1 cellular context compared by ENCODE assay signal in the genomic region with DNA sequence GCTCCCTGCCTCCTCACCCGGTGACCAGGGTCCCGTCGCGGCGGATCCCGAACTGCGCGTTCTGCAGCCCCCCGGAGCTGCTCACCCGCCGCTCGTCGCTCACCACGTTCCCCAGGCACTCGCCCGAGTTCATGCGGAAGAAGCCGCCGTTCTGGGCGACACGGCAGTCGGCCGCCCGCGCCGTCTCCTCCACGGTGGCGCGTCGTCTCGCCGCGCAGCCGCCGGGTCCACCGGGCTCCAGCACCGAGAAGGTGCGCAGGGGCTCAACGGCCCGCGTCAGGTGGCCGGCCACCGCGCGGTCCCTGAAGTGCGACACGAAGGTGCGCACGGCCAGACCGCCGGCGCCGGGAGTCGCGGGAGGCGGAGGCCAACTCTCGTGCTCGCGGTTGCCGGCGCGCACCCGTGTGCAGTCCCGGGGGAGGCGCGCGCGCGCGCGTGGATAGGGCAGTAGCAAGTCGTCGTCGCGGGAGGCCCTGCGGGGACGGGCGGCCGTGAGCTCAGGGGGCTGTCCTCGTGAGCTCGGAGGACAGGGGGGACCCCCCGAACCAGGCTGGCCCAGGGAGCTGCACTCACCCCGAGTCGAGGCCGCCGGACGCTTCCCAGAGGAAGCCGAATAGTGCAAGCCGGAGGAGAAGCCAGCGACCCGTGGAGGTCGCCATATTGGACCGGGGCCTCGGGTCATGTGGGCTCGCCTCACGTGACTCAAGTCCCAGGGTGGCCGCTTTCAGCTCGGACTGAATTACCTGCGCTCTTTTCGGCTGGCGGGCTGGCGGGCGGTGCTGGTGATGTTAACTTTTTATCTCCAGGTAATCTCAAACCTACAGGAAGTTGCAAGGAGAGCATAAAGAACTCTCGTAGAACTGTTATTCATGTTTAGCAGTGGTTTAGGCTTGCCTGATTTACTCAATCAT.
TF ChIP-seq lines count a peak whose summit lies in the region.

A gene with protein sequence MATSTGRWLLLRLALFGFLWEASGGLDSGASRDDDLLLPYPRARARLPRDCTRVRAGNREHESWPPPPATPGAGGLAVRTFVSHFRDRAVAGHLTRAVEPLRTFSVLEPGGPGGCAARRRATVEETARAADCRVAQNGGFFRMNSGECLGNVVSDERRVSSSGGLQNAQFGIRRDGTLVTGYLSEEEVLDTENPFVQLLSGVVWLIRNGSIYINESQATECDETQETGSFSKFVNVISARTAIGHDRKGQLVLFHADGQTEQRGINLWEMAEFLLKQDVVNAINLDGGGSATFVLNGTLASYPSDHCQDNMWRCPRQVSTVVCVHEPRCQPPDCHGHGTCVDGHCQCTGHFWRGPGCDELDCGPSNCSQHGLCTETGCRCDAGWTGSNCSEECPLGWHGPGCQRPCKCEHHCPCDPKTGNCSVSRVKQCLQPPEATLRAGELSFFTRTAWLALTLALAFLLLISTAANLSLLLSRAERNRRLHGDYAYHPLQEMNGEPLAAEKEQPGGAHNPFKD (minus strand): TSS at position 680 of the 911 bp plus-strand sequence. CDS start 21 bp downstream, at position 659.

TF ChIP-seq in HepG2, 621 proteins besides CTCF, POLR2A, EP300 and RAD21 (continued from another document and continues in another):
- TF ChIP-seq MLLT10 (CRISPR knock-in tag; IDR thresholded peaks at IDR 0.05) (no peak), CHCHD3 (CRISPR knock-in tag; IDR thresholded peaks at IDR 0.05) (peak; percentile 80), MAF1 (CRISPR knock-in tag; IDR thresholded peaks at IDR 0.05; ENCODE audit: borderline replicate concordance) (peak; percentile 96), FOXP1 (IDR thresholded peaks at IDR 0.05) (no peak), FOXP1 (CRISPR knock-in tag; IDR thresholded peaks at IDR 0.05) (peak; percentile 29; the same call in 1 of the 2 replicates), ZNF549 (CRISPR knock-in tag; IDR thresholded peaks at IDR 0.05) (no peak; the same call in 1 of the 2 replicates), SP2 (CRISPR knock-in tag; IDR thresholded peaks at IDR 0.05) (0 out of 2 replicates have a peak, but pooled peaks have one; percentile 40), KDM6A (CRISPR knock-in tag; IDR thresholded peaks at IDR 0.05; ENCODE audit: low read depth) (no peak), ZNF556 (CRISPR knock-in tag; IDR thresholded peaks at IDR 0.05; ENCODE audit: borderline replicate concordance) (peak; percentile 97), HMG20B (CRISPR knock-in tag; conservative IDR thresholded peaks at IDR 0.05) (0 out of 2 replicates have a peak, but pooled peaks have one; percentile 59), ZFP1 (CRISPR knock-in tag; IDR thresholded peaks at IDR 0.05) (peak; percentile 77), FOXK2 (IDR thresholded peaks at IDR 0.05) (no peak; the same call in 1 of the 2 replicates), POLR2G (IDR thresholded peaks at IDR 0.05; ENCODE audit: low read depth, low read length) (peak; percentile 87), ZNF563 (CRISPR knock-in tag; IDR thresholded peaks at IDR 0.05) (peak; percentile 93), HNRNPK (IDR thresholded peaks at IDR 0.05; ENCODE audit: low read depth, low read length, poor library complexity, severe bottlenecking) (no peak), ZNF180 (CRISPR knock-in tag; IDR thresholded peaks at IDR 0.05; ENCODE audit: borderline replicate concordance, low read depth) (no peak), TCF7 (IDR thresholded peaks at IDR 0.05; ENCODE audit: low read depth) (no peak), MIER3 (CRISPR knock-in tag; IDR thresholded peaks at IDR 0.05; ENCODE audit: borderline replicate concordance) (peak; percentile 96), HCFC1 (IDR thresholded peaks at IDR 0.05; ENCODE audit: low read depth, low read length) (peak; percentile 80), HDAC2 (CRISPR knock-in tag; IDR thresholded peaks at IDR 0.05) (peak; percentile 100), BRD4 (CRISPR knock-in tag; IDR thresholded peaks at IDR 0.05) (peak; percentile 99; the same call in 1 of the 2 replicates), CREM (IDR thresholded peaks at IDR 0.05) (peak; percentile 80), CREM (CRISPR knock-in tag; IDR thresholded peaks at IDR 0.05) (no peak), RNF2 (conservative IDR thresholded peaks at IDR 0.05; ENCODE audit: low read depth) (peak; percentile 83; the same call in 1 of the 2 replicates), ZNF543 (CRISPR knock-in tag; IDR thresholded peaks at IDR 0.05) (peak; percentile 92), RFX3 (CRISPR knock-in tag; IDR thresholded peaks at IDR 0.05) (peak; percentile 26; the same call in 1 of the 2 replicates), TGIF2 (CRISPR knock-in tag; IDR thresholded peaks at IDR 0.05) (peak; percentile 92), ZNF382 (CRISPR knock-in tag; IDR thresholded peaks at IDR 0.05; ENCODE audit: borderline replicate concordance) (no peak), ZNF749 (CRISPR knock-in tag; IDR thresholded peaks at IDR 0.05; ENCODE audit: borderline replicate concordance) (peak; percentile 94; the same call in 1 of the 2 replicates)
- TF ChIP-seq, protein P1, sequence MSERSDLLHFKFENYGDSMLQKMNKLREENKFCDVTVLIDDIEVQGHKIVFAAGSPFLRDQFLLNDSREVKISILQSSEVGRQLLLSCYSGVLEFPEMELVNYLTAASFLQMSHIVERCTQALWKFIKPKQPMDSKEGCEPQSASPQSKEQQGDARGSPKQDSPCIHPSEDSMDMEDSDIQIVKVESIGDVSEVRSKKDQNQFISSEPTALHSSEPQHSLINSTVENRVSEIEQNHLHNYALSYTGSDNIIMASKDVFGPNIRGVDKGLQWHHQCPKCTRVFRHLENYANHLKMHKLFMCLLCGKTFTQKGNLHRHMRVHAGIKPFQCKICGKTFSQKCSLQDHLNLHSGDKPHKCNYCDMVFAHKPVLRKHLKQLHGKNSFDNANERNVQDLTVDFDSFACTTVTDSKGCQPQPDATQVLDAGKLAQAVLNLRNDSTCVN (CRISPR knock-in tag; IDR thresholded peaks at IDR 0.05; ENCODE audit: borderline replicate concordance), result peak; percentile 84
- TF ChIP-seq, protein P2, sequence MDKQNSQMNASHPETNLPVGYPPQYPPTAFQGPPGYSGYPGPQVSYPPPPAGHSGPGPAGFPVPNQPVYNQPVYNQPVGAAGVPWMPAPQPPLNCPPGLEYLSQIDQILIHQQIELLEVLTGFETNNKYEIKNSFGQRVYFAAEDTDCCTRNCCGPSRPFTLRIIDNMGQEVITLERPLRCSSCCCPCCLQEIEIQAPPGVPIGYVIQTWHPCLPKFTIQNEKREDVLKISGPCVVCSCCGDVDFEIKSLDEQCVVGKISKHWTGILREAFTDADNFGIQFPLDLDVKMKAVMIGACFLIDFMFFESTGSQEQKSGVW (CRISPR knock-in tag; IDR thresholded peaks at IDR 0.05; ENCODE audit: borderline replicate concordance), result no peak
- TF ChIP-seq, protein P3, sequence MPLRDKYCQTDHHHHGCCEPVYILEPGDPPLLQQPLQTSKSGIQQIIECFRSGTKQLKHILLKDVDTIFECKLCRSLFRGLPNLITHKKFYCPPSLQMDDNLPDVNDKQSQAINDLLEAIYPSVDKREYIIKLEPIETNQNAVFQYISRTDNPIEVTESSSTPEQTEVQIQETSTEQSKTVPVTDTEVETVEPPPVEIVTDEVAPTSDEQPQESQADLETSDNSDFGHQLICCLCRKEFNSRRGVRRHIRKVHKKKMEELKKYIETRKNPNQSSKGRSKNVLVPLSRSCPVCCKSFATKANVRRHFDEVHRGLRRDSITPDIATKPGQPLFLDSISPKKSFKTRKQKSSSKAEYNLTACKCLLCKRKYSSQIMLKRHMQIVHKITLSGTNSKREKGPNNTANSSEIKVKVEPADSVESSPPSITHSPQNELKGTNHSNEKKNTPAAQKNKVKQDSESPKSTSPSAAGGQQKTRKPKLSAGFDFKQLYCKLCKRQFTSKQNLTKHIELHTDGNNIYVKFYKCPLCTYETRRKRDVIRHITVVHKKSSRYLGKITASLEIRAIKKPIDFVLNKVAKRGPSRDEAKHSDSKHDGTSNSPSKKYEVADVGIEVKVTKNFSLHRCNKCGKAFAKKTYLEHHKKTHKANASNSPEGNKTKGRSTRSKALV (CRISPR knock-in tag; IDR thresholded peaks at IDR 0.05), result peak; percentile 88
- TF ChIP-seq, protein P4, sequence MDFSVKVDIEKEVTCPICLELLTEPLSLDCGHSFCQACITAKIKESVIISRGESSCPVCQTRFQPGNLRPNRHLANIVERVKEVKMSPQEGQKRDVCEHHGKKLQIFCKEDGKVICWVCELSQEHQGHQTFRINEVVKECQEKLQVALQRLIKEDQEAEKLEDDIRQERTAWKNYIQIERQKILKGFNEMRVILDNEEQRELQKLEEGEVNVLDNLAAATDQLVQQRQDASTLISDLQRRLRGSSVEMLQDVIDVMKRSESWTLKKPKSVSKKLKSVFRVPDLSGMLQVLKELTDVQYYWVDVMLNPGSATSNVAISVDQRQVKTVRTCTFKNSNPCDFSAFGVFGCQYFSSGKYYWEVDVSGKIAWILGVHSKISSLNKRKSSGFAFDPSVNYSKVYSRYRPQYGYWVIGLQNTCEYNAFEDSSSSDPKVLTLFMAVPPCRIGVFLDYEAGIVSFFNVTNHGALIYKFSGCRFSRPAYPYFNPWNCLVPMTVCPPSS (IDR thresholded peaks at IDR 0.05), result no peak
- TF ChIP-seq, protein P5, sequence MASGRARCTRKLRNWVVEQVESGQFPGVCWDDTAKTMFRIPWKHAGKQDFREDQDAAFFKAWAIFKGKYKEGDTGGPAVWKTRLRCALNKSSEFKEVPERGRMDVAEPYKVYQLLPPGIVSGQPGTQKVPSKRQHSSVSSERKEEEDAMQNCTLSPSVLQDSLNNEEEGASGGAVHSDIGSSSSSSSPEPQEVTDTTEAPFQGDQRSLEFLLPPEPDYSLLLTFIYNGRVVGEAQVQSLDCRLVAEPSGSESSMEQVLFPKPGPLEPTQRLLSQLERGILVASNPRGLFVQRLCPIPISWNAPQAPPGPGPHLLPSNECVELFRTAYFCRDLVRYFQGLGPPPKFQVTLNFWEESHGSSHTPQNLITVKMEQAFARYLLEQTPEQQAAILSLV (CRISPR knock-in tag; IDR thresholded peaks at IDR 0.05; ENCODE audit: borderline replicate concordance), result peak; percentile 89
- TF ChIP-seq, protein P6, sequence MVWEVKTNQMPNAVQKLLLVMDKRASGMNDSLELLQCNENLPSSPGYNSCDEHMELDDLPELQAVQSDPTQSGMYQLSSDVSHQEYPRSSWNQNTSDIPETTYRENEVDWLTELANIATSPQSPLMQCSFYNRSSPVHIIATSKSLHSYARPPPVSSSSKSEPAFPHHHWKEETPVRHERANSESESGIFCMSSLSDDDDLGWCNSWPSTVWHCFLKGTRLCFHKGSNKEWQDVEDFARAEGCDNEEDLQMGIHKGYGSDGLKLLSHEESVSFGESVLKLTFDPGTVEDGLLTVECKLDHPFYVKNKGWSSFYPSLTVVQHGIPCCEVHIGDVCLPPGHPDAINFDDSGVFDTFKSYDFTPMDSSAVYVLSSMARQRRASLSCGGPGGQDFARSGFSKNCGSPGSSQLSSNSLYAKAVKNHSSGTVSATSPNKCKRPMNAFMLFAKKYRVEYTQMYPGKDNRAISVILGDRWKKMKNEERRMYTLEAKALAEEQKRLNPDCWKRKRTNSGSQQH (CRISPR knock-in tag; IDR thresholded peaks at IDR 0.05; ENCODE audit: low read depth), result peak; percentile 99
- TF ChIP-seq, protein P7, sequence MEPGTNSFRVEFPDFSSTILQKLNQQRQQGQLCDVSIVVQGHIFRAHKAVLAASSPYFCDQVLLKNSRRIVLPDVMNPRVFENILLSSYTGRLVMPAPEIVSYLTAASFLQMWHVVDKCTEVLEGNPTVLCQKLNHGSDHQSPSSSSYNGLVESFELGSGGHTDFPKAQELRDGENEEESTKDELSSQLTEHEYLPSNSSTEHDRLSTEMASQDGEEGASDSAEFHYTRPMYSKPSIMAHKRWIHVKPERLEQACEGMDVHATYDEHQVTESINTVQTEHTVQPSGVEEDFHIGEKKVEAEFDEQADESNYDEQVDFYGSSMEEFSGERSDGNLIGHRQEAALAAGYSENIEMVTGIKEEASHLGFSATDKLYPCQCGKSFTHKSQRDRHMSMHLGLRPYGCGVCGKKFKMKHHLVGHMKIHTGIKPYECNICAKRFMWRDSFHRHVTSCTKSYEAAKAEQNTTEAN (CRISPR knock-in tag; conservative IDR thresholded peaks at IDR 0.05), result peak; percentile 89
- TF ChIP-seq, protein P8, sequence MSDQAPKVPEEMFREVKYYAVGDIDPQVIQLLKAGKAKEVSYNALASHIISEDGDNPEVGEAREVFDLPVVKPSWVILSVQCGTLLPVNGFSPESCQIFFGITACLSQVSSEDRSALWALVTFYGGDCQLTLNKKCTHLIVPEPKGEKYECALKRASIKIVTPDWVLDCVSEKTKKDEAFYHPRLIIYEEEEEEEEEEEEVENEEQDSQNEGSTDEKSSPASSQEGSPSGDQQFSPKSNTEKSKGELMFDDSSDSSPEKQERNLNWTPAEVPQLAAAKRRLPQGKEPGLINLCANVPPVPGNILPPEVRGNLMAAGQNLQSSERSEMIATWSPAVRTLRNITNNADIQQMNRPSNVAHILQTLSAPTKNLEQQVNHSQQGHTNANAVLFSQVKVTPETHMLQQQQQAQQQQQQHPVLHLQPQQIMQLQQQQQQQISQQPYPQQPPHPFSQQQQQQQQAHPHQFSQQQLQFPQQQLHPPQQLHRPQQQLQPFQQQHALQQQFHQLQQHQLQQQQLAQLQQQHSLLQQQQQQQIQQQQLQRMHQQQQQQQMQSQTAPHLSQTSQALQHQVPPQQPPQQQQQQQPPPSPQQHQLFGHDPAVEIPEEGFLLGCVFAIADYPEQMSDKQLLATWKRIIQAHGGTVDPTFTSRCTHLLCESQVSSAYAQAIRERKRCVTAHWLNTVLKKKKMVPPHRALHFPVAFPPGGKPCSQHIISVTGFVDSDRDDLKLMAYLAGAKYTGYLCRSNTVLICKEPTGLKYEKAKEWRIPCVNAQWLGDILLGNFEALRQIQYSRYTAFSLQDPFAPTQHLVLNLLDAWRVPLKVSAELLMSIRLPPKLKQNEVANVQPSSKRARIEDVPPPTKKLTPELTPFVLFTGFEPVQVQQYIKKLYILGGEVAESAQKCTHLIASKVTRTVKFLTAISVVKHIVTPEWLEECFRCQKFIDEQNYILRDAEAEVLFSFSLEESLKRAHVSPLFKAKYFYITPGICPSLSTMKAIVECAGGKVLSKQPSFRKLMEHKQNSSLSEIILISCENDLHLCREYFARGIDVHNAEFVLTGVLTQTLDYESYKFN (CRISPR knock-in tag; conservative IDR thresholded peaks at IDR 0.05), result peak; percentile 64; the same call in 1 of the 2 replicates
- TF ChIP-seq, protein P9, sequence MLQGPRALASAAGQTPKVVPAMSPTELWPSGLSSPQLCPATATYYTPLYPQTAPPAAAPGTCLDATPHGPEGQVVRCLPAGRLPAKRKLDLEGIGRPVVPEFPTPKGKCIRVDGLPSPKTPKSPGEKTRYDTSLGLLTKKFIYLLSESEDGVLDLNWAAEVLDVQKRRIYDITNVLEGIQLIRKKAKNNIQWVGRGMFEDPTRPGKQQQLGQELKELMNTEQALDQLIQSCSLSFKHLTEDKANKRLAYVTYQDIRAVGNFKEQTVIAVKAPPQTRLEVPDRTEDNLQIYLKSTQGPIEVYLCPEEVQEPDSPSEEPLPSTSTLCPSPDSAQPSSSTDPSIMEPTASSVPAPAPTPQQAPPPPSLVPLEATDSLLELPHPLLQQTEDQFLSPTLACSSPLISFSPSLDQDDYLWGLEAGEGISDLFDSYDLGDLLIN (CRISPR knock-in tag; IDR thresholded peaks at IDR 0.05; ENCODE audit: borderline replicate concordance), result peak; percentile 78; the same call in 1 of the 2 replicates
